Comparison of ENCODE assay signal across 6 cellular contexts in genomic region chr19:58356236-58356970, GRCh38. TPM values are rescaled to one million over a fixed set of nuclear protein-coding genes. Genes with fewer than 3 reads are reported as not detected.
A peak's percentile ranks its signal among the peaks of the same experiment; 100 is the strongest.
DNase-seq lines count a peak whose midpoint lies in the region; TF ChIP-seq lines count a peak whose summit lies in the region.

No MANE protein-coding gene starts in this region.

- TF ChIP-seq CTCF in fibroblast of villous mesenchyme (IDR thresholded peaks at IDR 0.05; ENCODE audit: insufficient read depth, low read depth, low read length), result no peak
- no peak for TF ChIP-seq CTCF in stomach (IDR thresholded peaks at IDR 0.05)

- no peak for TF ChIP-seq EP300 in stomach (IDR thresholded peaks at IDR 0.05)

- no peaks in the 10 kb centered on the region for H3K9me3 Mint-ChIP-seq in activated CD4-positive, alpha-beta T cell treated with anti-CD3 and anti-CD28 coated beads, Interleukin-2, amount 10 ng/mL, durations not matched to agents 24 days and 14 days

- peaks cover 0 to 3% (median 0%) of the 10 kb centered on the region in 4 donors for H3K36me3 ChIP-seq in stomach

- H3K4me3 Mint-ChIP-seq in activated CD4-positive, alpha-beta T cell treated with anti-CD3 and anti-CD28 coated beads, Interleukin-2, amount 10 ng/mL, durations not matched to agents 24 days and 14 days, result peak overlapping the region; percentile 55

- peaks cover 0 to 68% (median 14%) of the 10 kb centered on the region in 3 donors for H3K27me3 ChIP-seq in stomach

- H3K4me3 ChIP-seq in fibroblast of villous mesenchyme (ENCODE audit: low read depth, low read length) (peak overlapping the region; percentile 45), stomach (peak overlapping the region; percentile 23 to 50 (median 30))

- DNase-seq in activated CD4-positive, alpha-beta T cell treated with anti-CD3 and anti-CD28 coated beads, Interleukin-2, amount 10 ng/mL, durations not matched to agents 24 days and 14 days, result peak; percentile 83
- DNase-seq in fibroblast of villous mesenchyme (ENCODE audit: low read depth) (peak; percentile 42), stomach (no peak), NCI-H1930 (lab: John Stamatoyannopoulos, UW) (no peak), UCSD-AML1 (lab: John Stamatoyannopoulos, UW; ENCODE audit: unreplicated experiment) (no peak), NCI-H345 (lab: John Stamatoyannopoulos, UW) (no peak)

- H3K36me3 Mint-ChIP-seq in activated CD4-positive, alpha-beta T cell treated with anti-CD3 and anti-CD28 coated beads, Interleukin-2, amount 10 ng/mL, durations not matched to agents 24 days and 14 days (ENCODE audit: low read depth), result no peaks in the 10 kb centered on the region

- H3K4me1 ChIP-seq in stomach, result peaks cover 7 to 27% (median 22%) of the 10 kb centered on the region in 4 donors

- H3K9me3 ChIP-seq in stomach, result peaks cover 2 to 17% (median 12%) of the 10 kb centered on the region in 4 donors

- H3K27ac ChIP-seq in stomach, result no peak overlapping the region

- no peak for TF ChIP-seq POLR2A in stomach (IDR thresholded peaks at IDR 0.05)

- no peak overlapping the region for H3K27ac Mint-ChIP-seq in activated CD4-positive, alpha-beta T cell treated with anti-CD3 and anti-CD28 coated beads, Interleukin-2, amount 10 ng/mL, durations not matched to agents 24 days and 14 days

- intact Hi-C loops in activated CD4-positive, alpha-beta T cell treated with anti-CD3 and anti-CD28 coated beads, Interleukin-2, amount 10 ng/mL, durations not matched to agents 24 days and 14 days (cut with micrococcal nuclease), result no loop called here
- intact Hi-C loops in stomach (cut with DNase I; ENCODE audit: low total_unique reads), result no loop called here

- H3K27me3 Mint-ChIP-seq in activated CD4-positive, alpha-beta T cell treated with anti-CD3 and anti-CD28 coated beads, Interleukin-2, amount 10 ng/mL, durations not matched to agents 24 days and 14 days, result no peaks in the 10 kb centered on the region

- 10 to 29% (median 22%) methylated on average over 19 to 88 of the region's 88 CpGs for WGBS in stomach, 5 donors

- peaks cover 4% of the 10 kb centered on the region for H3K4me1 Mint-ChIP-seq in activated CD4-positive, alpha-beta T cell treated with anti-CD3 and anti-CD28 coated beads, Interleukin-2, amount 10 ng/mL, durations not matched to agents 24 days and 14 days

RNA-seq across cellular contexts. Expression of gene A1BG, which starts 3.1 kb away (rescaled TPM):
- 7.6 and 7.7 TPM in 2 replicates for total RNA-seq in activated CD4-positive, alpha-beta T cell treated with anti-CD3 and anti-CD28 coated beads, Interleukin-2, amount 10 ng/mL, durations not matched to agents 24 days and 14 days
- total RNA-seq in fibroblast of villous mesenchyme (1.3 TPM in 2 replicates), stomach (10 to 100 TPM in 1 of 5 donors, 1 to 10 TPM in 2, not detected in 2; 1.1 to 30.9 (median 1.7) TPM)
- polyA plus RNA-seq in stomach, result 10 to 100 TPM; 19.7 to 61.7 (median 33.8) TPM

RNA-seq across cellular contexts. Expression of gene ZNF497, which starts 6.1 kb away (rescaled TPM):
- 0.79 and 1.1 TPM in 2 replicates for total RNA-seq in activated CD4-positive, alpha-beta T cell treated with anti-CD3 and anti-CD28 coated beads, Interleukin-2, amount 10 ng/mL, durations not matched to agents 24 days and 14 days
- total RNA-seq in fibroblast of villous mesenchyme (0.32 and 0.86 TPM in 2 replicates), stomach (10 to 100 TPM in 1 of 5 donors, 1 to 10 TPM in 2, under 1 TPM in 1, not detected in 1; 0.14 to 12.3 (median 3.2) TPM)
- 1 to 10 TPM in 1 of 3 donors, under 1 TPM in 2; 0.12 to 1.0 (median 0.46) TPM for polyA plus RNA-seq in stomach

RNA-seq across cellular contexts. Expression of gene ZNF837, which starts 24.4 kb away (rescaled TPM):
- total RNA-seq in activated CD4-positive, alpha-beta T cell treated with anti-CD3 and anti-CD28 coated beads, Interleukin-2, amount 10 ng/mL, durations not matched to agents 24 days and 14 days, result 0.89 and 1.1 TPM in 2 replicates
- 1.7 and 2.9 TPM in 2 replicates for total RNA-seq in fibroblast of villous mesenchyme
- 1 to 10 TPM in 4 of 5 donors, not detected in 1; 1.8 to 8.5 (median 2.3) TPM for total RNA-seq in stomach
- 1 to 10 TPM; 2.3 to 3.0 (median 2.4) TPM for polyA plus RNA-seq in stomach

RNA-seq across cellular contexts. Expression of gene ZSCAN22, which starts 29.6 kb away (rescaled TPM):
- 4.2 and 4.6 TPM in 2 replicates for total RNA-seq in activated CD4-positive, alpha-beta T cell treated with anti-CD3 and anti-CD28 coated beads, Interleukin-2, amount 10 ng/mL, durations not matched to agents 24 days and 14 days
- 2.6 and 3.0 TPM in 2 replicates for total RNA-seq in fibroblast of villous mesenchyme
- 1 to 10 TPM in 3 of 5 donors, under 1 TPM in 1, not detected in 1; 0.45 to 5.2 (median 1.6) TPM for total RNA-seq in stomach
- polyA plus RNA-seq in stomach, result 1 to 10 TPM in 1 of 3 donors, under 1 TPM in 2; 0.75 to 1.4 (median 0.83) TPM

RNA-seq across cellular contexts. Expression of gene RPS5, which starts 30.7 kb away (rescaled TPM):
- 1,286 and 1,288 TPM in 2 replicates for total RNA-seq in activated CD4-positive, alpha-beta T cell treated with anti-CD3 and anti-CD28 coated beads, Interleukin-2, amount 10 ng/mL, durations not matched to agents 24 days and 14 days
- 1,142 and 1,183 TPM in 2 replicates for total RNA-seq in fibroblast of villous mesenchyme
- total RNA-seq in stomach, result 1,000 to 10,000 TPM in 3 of 5 donors, 100 to 1,000 TPM in 2; 801 to 1,605 (median 1,501) TPM
- 1,000 to 10,000 TPM; 1,495 to 2,322 (median 1,503) TPM for polyA plus RNA-seq in stomach

Comparison
In these comparisons a context has a peak if more than half of its experiments do, and no peak if none do; other contexts are left out.
1. DNase-seq: peak in activated CD4-positive, alpha-beta T cell treated with anti-CD3 and anti-CD28 coated beads, Interleukin-2, amount 10 ng/mL, durations not matched to agents 24 days and 14 days (single experiment) and fibroblast of villous mesenchyme (single experiment); none in stomach (single experiment), NCI-H1930 (0 of 2), UCSD-AML1 (single experiment) and NCI-H345 (single experiment).